19 cellular contexts compared by ENCODE assay signal in the genomic region with DNA sequence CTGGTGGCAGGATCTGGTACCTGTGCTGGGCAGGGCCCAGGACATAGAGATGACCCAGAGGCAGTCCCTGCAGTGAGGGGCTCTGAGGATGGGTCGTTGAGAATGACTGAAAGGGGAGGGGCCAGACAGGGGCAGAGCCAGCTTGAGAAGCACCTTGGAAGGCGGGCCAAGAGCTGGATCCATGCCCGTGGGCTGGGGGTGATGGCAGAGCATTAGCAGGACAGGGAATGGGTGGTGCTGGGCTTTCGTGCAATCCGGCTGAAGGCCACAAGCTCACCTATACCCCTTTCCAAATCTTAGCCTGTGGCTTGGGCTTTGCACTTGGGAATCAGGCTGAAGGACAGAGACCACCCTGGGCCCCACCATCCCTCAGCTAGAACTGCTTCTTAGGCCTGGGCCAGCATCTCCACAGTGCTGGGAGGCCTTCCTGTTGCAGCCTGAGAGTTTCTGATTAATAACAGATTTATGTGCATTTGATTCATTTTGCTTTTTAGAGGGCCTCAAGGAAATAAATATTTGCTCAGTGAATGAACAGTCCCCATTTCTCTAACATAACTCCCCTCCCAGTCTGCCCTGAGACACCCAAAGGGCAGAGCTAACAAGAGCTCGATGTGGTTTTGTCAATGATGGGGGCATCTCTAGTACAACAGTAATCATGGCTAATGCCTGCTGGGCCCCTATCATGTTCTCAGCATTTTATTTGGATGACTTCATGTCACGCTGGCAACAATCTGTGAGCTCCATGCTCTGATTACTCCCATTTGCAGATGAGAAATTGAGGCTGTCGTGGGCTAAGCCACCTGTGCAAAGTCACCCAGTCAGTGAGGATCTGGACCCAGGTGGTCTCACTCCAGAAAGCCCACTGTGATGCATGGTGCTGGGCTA. TPM values are rescaled to one million over a fixed set of nuclear protein-coding genes. Genes with fewer than 3 reads are reported as not detected.
A peak's percentile ranks its signal among the peaks of the same experiment; 100 is the strongest.
DNase-seq lines count a peak whose midpoint lies in the region; ATAC-seq and TF ChIP-seq lines count a peak whose summit lies in the region.
"Had no signal": no experiment of that assay in that cellular context is flagged by ENCODE, and none has a peak within 500 bp of the region (broad histone marks: within the 10 kb centered on the region; RNA-seq: fewer than 3 reads in every experiment).

No MANE protein-coding gene starts in this region.

- DNase-seq in EL (peak; percentile 85), SK-N-SH (no peak), fibroblast of villous mesenchyme (ENCODE audit: low read depth) (peak; percentile 36), tibial artery (no peak), DMS79 treated with DMSO at 0.1 percent for 48 hours (lab: John Stamatoyannopoulos, UW) (no peak), ureter (ENCODE audit: low spot score) (no peak)
- no peak for DNase-seq in stimulated activated naive CD8-positive, alpha-beta T cell treated with anti-CD3 and anti-CD28 coated beads, Interleukin-15, amount 100 ng/mL, for 72 hours
- DNase-seq: activated CD4-positive, alpha-beta T cell treated with anti-CD3 and anti-CD28 coated beads, Interleukin-2, amount 50 U/mL, for 48 hours; activated T-cell treated with anti-CD3 and anti-CD28 coated beads, Interleukin-2, amount 50 U/mL, for 24 hours; caudate nucleus; DMS153; effector CD8-positive, alpha-beta T cell; foreskin keratinocyte; SW 1271 had no signal

- peak in 1 of 2 experiments; percentile 60; a peak in 1 of 4 replicates for TF ChIP-seq EP300 in SK-N-SH (IDR thresholded peaks at IDR 0.05; ENCODE audit: borderline replicate concordance in 1 of 2, low read depth in 1 of 2, low read length in 1 of 2)

- H3K27me3 ChIP-seq in SK-N-SH (ENCODE audit: insufficient read depth) (no peaks in the 10 kb centered on the region), tibial artery (no peaks in the 10 kb centered on the region)

- POLR2A ChIA-PET in SK-N-SH (lab: Yijun Ruan, JAX): no interaction called here

- intact Hi-C loops in tibial artery (cut with DNase I; ENCODE audit: low total_unique reads): no loop called here

- no peak overlapping the region for H3K9ac ChIP-seq in SK-N-SH

- H3K4me1 Mint-ChIP-seq in stimulated activated naive CD8-positive, alpha-beta T cell treated with anti-CD3 and anti-CD28 coated beads, Interleukin-15, amount 100 ng/mL, for 72 hours: no peaks in the 10 kb centered on the region

- 0 out of 2 replicates have a peak overlapping the region, but pooled peaks have one; percentile 7 for H2AFZ ChIP-seq in SK-N-SH (ENCODE audit: low read depth)

- CTCF ChIA-PET in SK-N-SH (lab: Yijun Ruan, JAX): interaction anchor here (1.8 to 4.5 kb wide), 3 partner anchors 9 to 101 kb away, joined by 4 to 16 read pairs (median 5); no protein-coding TSS in a partner anchor

- peaks cover 9% of the 10 kb centered on the region for H3K27me3 Mint-ChIP-seq in stimulated activated naive CD8-positive, alpha-beta T cell treated with anti-CD3 and anti-CD28 coated beads, Interleukin-15, amount 100 ng/mL, for 72 hours

- H3K4me1 ChIP-seq in SK-N-SH (ENCODE audit: control insufficient read depth in 1 of 2, insufficient read depth in 2 of 2, low read depth in 1 of 2, low read length in 1 of 2): peaks cover 20 to 33% of the 10 kb centered on the region in 2 experiments; a peak in 3 of 4 replicates
- peaks cover 0 to 56% (median 35%) of the 10 kb centered on the region in 4 donors for H3K4me1 ChIP-seq in tibial artery
- H3K4me1 ChIP-seq: foreskin keratinocyte had no signal

- peak overlapping the region in 1 of 2 donors; percentile 13 for H3K27ac Mint-ChIP-seq in stimulated activated naive CD8-positive, alpha-beta T cell treated with anti-CD3 and anti-CD28 coated beads, Interleukin-15, amount 100 ng/mL, for 72 hours
- H3K27ac Mint-ChIP-seq: activated naive CD4-positive, alpha-beta T cell treated with anti-CD3 and anti-CD28 coated beads, Interleukin-2, amount 50 U/mL, for 72 hours; activated T-cell treated with anti-CD3 and anti-CD28 coated beads, Interleukin-2, amount 50 U/mL, for 24 hours had no signal

- H4K20me1 ChIP-seq in SK-N-SH (ENCODE audit: insufficient read depth): no peaks in the 10 kb centered on the region

- H3K9me3 ChIP-seq in SK-N-SH (no peaks in the 10 kb centered on the region), tibial artery (no peaks in the 10 kb centered on the region)

- no peaks in the 10 kb centered on the region for H3K9me3 Mint-ChIP-seq in stimulated activated naive CD8-positive, alpha-beta T cell treated with anti-CD3 and anti-CD28 coated beads, Interleukin-15, amount 100 ng/mL, for 72 hours
- H3K9me3 Mint-ChIP-seq: activated naive CD4-positive, alpha-beta T cell treated with anti-CD3 and anti-CD28 coated beads, Interleukin-2, amount 50 U/mL, for 72 hours; activated T-cell treated with anti-CD3 and anti-CD28 coated beads, Interleukin-2, amount 50 U/mL, for 24 hours had no signal

- H3K4me3 ChIP-seq in SK-N-SH (ENCODE audit: low read depth in 2 of 2, low read length in 1 of 2) (no peak overlapping the region), fibroblast of villous mesenchyme (ENCODE audit: low read depth, low read length) (no peak overlapping the region), tibial artery (no peak overlapping the region)

- no peak for ATAC-seq in stimulated activated naive CD8-positive, alpha-beta T cell treated with anti-CD3 and anti-CD28 coated beads, Interleukin-15, amount 100 ng/mL, for 72 hours
- ATAC-seq: activated naive CD4-positive, alpha-beta T cell treated with anti-CD3 and anti-CD28 coated beads, Interleukin-2, amount 50 U/mL, for 72 hours; foreskin keratinocyte had no signal

- WGBS in SK-N-SH (ENCODE audit: low lambda C conversion rate): 57% methylated on average over 8 of the region's 8 CpGs

- H3K79me2 ChIP-seq in SK-N-SH (ENCODE audit: insufficient read depth): no peaks in the 10 kb centered on the region

- no peak overlapping the region for H3K4me3 Mint-ChIP-seq in stimulated activated naive CD8-positive, alpha-beta T cell treated with anti-CD3 and anti-CD28 coated beads, Interleukin-15, amount 100 ng/mL, for 72 hours
- H3K4me3 Mint-ChIP-seq: activated T-cell treated with anti-CD3 and anti-CD28 coated beads, Interleukin-2, amount 50 U/mL, for 24 hours had no signal

- H3K36me3 ChIP-seq in SK-N-SH (replicated peaks in 1 of 2; ENCODE audit: control insufficient read depth in 1 of 2, insufficient read depth in 2 of 2, low read length in 1 of 2): no peaks in the 10 kb centered on the region
- H3K36me3 ChIP-seq in tibial artery: no peaks in the 10 kb centered on the region

- no peaks in the 10 kb centered on the region for H3K9me2 ChIP-seq in SK-N-SH

- peak overlapping the region; percentile 52; the same call in 1 of the 2 replicates for H3K4me2 ChIP-seq in SK-N-SH

- no peak for TF ChIP-seq RAD21 in SK-N-SH (IDR thresholded peaks at IDR 0.05; ENCODE audit: low read length)

- TF ChIP-seq CTCF in SK-N-SH (IDR thresholded peaks at IDR 0.05) (no peak), fibroblast of villous mesenchyme (IDR thresholded peaks at IDR 0.05; ENCODE audit: insufficient read depth, low read depth, low read length) (no peak), tibial artery (IDR thresholded peaks at IDR 0.05) (no peak)

- H3K27ac ChIP-seq in SK-N-SH (ENCODE audit: low read depth in 2 of 2, low read length in 1 of 2) (peak overlapping the region; percentile 29 to 89), tibial artery (peak overlapping the region; percentile 40 to 71)
- H3K27ac ChIP-seq: C4-2B, foreskin keratinocyte, RWPE1 had no signal

- peaks cover 16% of the 10 kb centered on the region for H3F3A ChIP-seq in SK-N-SH (replicated peaks; ENCODE audit: insufficient read depth)

TF ChIP-seq in SK-N-SH, 30 proteins besides CTCF, POLR2A, EP300 and RAD21:
- TF ChIP-seq FOXM1 (IDR thresholded peaks at IDR 0.05; ENCODE audit: low read depth): no peak
- peak; percentile 50; the same call in 1 of the 2 replicates for TF ChIP-seq POLR2AphosphoS5 (IDR thresholded peaks at IDR 0.05; ENCODE audit: low read depth, low read length)
- TF ChIP-seq, protein P1, sequence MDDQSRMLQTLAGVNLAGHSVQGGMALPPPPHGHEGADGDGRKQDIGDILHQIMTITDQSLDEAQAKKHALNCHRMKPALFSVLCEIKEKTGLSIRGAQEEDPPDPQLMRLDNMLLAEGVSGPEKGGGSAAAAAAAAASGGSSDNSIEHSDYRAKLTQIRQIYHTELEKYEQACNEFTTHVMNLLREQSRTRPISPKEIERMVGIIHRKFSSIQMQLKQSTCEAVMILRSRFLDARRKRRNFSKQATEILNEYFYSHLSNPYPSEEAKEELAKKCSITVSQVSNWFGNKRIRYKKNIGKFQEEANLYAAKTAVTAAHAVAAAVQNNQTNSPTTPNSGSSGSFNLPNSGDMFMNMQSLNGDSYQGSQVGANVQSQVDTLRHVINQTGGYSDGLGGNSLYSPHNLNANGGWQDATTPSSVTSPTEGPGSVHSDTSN (IDR thresholded peaks at IDR 0.05): 0 out of 2 replicates have a peak, but pooled peaks have one; percentile 43
- TF ChIP-seq TCF12 (IDR thresholded peaks at IDR 0.05): peak; percentile 82
- TF ChIP-seq, protein P2, sequence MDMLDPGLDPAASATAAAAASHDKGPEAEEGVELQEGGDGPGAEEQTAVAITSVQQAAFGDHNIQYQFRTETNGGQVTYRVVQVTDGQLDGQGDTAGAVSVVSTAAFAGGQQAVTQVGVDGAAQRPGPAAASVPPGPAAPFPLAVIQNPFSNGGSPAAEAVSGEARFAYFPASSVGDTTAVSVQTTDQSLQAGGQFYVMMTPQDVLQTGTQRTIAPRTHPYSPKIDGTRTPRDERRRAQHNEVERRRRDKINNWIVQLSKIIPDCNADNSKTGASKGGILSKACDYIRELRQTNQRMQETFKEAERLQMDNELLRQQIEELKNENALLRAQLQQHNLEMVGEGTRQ (IDR thresholded peaks at IDR 0.05; ENCODE audit: borderline replicate concordance, low read depth, low read length): no peak
- peak; percentile 57; the same call in 1 of the 2 replicates for TF ChIP-seq JUND (IDR thresholded peaks at IDR 0.05)
- TF ChIP-seq, protein P3, sequence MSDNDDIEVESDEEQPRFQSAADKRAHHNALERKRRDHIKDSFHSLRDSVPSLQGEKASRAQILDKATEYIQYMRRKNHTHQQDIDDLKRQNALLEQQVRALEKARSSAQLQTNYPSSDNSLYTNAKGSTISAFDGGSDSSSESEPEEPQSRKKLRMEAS (IDR thresholded peaks at IDR 0.05; ENCODE audit: low read depth): peak; percentile 45; the same call in 1 of the 2 replicates

RNA-seq across cellular contexts. Expression of a gene that starts 39.3 kb away (rescaled TPM):
- not detected in 2 replicates for polyA plus RNA-seq in SK-N-SH (2012; rRNA removed)
- polyA plus RNA-seq in SK-N-SH (2012; cell fraction: cytosol; rRNA removed): not detected in 2 replicates
- polyA plus RNA-seq in SK-N-SH (2012; cell fraction: nucleus; rRNA removed): not detected in 2 replicates
- total RNA-seq in fibroblast of villous mesenchyme (0.86 and 0.97 TPM in 2 replicates), ureter (2.1 TPM)
- total RNA-seq: myocyte had no signal

RNA-seq across cellular contexts. Expression of a gene that starts 39.4 kb away (rescaled TPM):
- not detected in 2 replicates for polyA plus RNA-seq in SK-N-SH (2012; rRNA removed)
- not detected in 2 replicates for polyA plus RNA-seq in SK-N-SH (2012; cell fraction: cytosol; rRNA removed)
- not detected in 2 replicates for polyA plus RNA-seq in SK-N-SH (2012; cell fraction: nucleus; rRNA removed)
- total RNA-seq in fibroblast of villous mesenchyme (not detected in 2 replicates), ureter (0.21 TPM)
- total RNA-seq: myocyte, renal cortical epithelial cell had no signal
- polyA plus RNA-seq: foreskin keratinocyte had no signal

RNA-seq across cellular contexts. Expression of a gene that starts 49.9 kb away (rescaled TPM):
- polyA plus RNA-seq in SK-N-SH (2012; rRNA removed): 94.8 and 147 TPM in 2 replicates
- 68.7 and 110 TPM in 2 replicates for polyA plus RNA-seq in SK-N-SH (2012; cell fraction: cytosol; rRNA removed)
- polyA plus RNA-seq in SK-N-SH (2012; cell fraction: nucleus; rRNA removed): 83.2 and 89.7 TPM in 2 replicates
- 102 and 256 TPM in 2 replicates for total RNA-seq in fibroblast of villous mesenchyme
- total RNA-seq in ureter: 286 TPM

Comparison
In these comparisons a context has a peak if more than half of its experiments do, and no peak if none do; other contexts are left out.
1. DNase-seq: peak in EL (single experiment) and fibroblast of villous mesenchyme (single experiment); none in SK-N-SH (single experiment), tibial artery (0 of 2), DMS79 treated with DMSO at 0.1 percent for 48 hours (single experiment), ureter (single experiment) and stimulated activated naive CD8-positive, alpha-beta T cell treated with anti-CD3 and anti-CD28 coated beads, Interleukin-15, amount 100 ng/mL, for 72 hours (0 of 2).